12 cellular contexts compared by ENCODE assay signal in the genomic region with DNA sequence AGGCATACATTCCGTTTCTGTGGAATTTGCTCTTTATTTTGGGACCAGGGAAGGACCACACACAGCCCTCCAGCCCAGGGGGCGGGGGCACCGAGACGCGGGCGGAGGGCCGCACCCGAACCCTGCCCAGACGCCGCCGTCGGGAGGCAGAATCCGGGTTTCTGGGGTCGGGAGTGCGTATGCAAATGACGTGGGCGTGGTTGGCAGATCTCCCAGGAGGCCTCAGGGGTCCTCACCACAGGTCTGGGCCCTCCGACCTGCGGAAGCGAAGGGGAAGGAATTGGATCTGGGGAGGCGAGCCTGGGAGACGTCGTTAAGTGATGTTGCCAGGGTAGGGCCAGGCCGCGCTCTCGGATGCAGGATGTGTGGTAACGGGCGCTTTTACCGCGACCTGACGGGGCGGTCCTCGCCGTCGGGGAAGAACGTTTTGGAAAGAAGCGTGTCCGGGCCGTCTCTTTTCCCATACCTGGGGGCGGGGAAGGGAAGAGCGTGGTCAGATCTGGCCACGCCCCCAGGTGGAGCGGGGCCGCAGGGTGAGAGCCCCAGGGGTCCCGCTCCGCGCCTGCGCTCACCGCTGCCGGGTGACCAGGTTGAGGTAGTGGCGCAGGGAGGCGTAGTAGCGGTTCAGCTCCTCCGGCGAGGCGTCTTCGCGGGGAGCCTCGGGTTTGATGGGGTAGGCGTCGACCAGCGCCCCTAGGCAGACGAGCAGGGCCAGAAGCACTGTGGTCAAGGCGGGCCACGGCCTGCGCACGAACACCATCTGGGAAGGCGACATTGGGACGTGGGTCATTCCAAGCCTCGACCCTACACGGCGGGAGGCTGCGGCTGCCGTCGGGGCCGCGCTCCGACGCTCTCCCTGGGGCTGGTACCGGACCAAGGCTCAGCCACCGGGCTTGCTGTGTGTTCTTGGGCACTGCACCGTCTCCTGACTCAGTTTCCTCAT. TPM values are rescaled to one million over a fixed set of nuclear protein-coding genes. Genes with fewer than 3 reads are reported as not detected.
DNase-seq lines count a peak whose midpoint lies in the region; ATAC-seq and TF ChIP-seq lines count a peak whose summit lies in the region.
"Had no signal": no experiment of that assay in that cellular context is flagged by ENCODE, and none has a peak within 500 bp of the region (broad histone marks: within the 10 kb centered on the region; RNA-seq: fewer than 3 reads in every experiment).

No MANE protein-coding gene starts in this region.

- no peak overlapping the region for H4K91ac ChIP-seq in mesenchymal stem cell (ENCODE audit: low read length)

- H3K27ac Mint-ChIP-seq in CD8-positive, alpha-beta T cell = no peak overlapping the region
- H3K27ac Mint-ChIP-seq in chondrocyte (ENCODE audit: unreplicated experiment) = no peak overlapping the region

- peak overlapping the region; percentile 64 for H2BK15ac ChIP-seq in mesenchymal stem cell (ENCODE audit: low read depth, poor library complexity, severe bottlenecking)

- no peak overlapping the region for H2AK5ac ChIP-seq in mesenchymal stem cell (ENCODE audit: low read length, severe bottlenecking)

- H3K14ac ChIP-seq in mesenchymal stem cell (ENCODE audit: low read length in 2 of 2) = no peak overlapping the region

- peaks cover 48% of the 10 kb centered on the region for H3K27me3 Mint-ChIP-seq in CD8-positive, alpha-beta T cell (ENCODE audit: low read depth)
- peaks cover 49% of the 10 kb centered on the region for H3K27me3 Mint-ChIP-seq in chondrocyte (ENCODE audit: low read depth)

- H3K23ac ChIP-seq in mesenchymal stem cell (ENCODE audit: low read length in 2 of 2) = no peak overlapping the region

- no peak overlapping the region for H3K4ac ChIP-seq in mesenchymal stem cell (ENCODE audit: low read depth in 1 of 2, low read length in 2 of 2)

- H3K27ac ChIP-seq in CD8-positive, alpha-beta T cell (ENCODE audit: low read depth, low read length) = no peak overlapping the region
- H3K27ac ChIP-seq in HUES48 (ENCODE audit: low read depth, low read length) (peak overlapping the region; percentile 26), mesenchymal stem cell (ENCODE audit: low read length, poor library complexity, severe bottlenecking) (no peak overlapping the region), adrenal gland (no peak overlapping the region)
- H3K27ac ChIP-seq: VCaP had no signal

- TF ChIP-seq CTCF in CD8-positive, alpha-beta T cell (IDR thresholded peaks at IDR 0.05) = no peak
- TF ChIP-seq CTCF in chondrocyte (IDR thresholded peaks at IDR 0.05) = no peak
- TF ChIP-seq CTCF in adrenal gland (IDR thresholded peaks at IDR 0.05) = no peak

- TF ChIP-seq POLR2A in adrenal gland (IDR thresholded peaks at IDR 0.05) = no peak

- 8% methylated on average over 81 of the region's 82 CpGs for WGBS in mesenchymal stem cell
- WGBS in adrenal gland, 4 donors = 10 to 18% (median 12%) methylated on average over 37 to 82 of the region's 82 CpGs

- no peaks in the 10 kb centered on the region for H3K79me1 ChIP-seq in mesenchymal stem cell (replicated peaks; ENCODE audit: low read length, poor library complexity, severe bottlenecking)

- DNase-seq in CD8-positive, alpha-beta T cell = no peak
- DNase-seq in chondrocyte (ENCODE audit: low spot score) = no peak
- no peak for DNase-seq in mesenchymal stem cell
- no peak for DNase-seq in adrenal gland
- no peak for DNase-seq in SKM-1 treated with dmso at 0.1 percent for 144 hours (lab: John Stamatoyannopoulos, UW; ENCODE audit: unreplicated experiment)
- no peak for DNase-seq in GOT3 (lab: John Stamatoyannopoulos, UW)
- DNase-seq in NCI-H187 (lab: John Stamatoyannopoulos, UW) = no peak
- DNase-seq: activated naive CD4-positive, alpha-beta T cell treated with Interleukin-2 at 50 U/mL for 16 hours; MG63; OCI-M1 had no signal

- H2AFZ ChIP-seq in mesenchymal stem cell (ENCODE audit: low read depth, low read length) = no peak overlapping the region

- intact Hi-C loops in CD8-positive, alpha-beta T cell (cut with DNase I, micrococcal nuclease) = no loop called here
- intact Hi-C loops in adrenal gland (cut with DNase I) = no loop called here

- POLR2A ChIA-PET in CD8-positive, alpha-beta T cell (lab: Charles Lee) = no interaction called here

- ATAC-seq in CD8-positive, alpha-beta T cell = no peak

- no peak overlapping the region for H2BK12ac ChIP-seq in mesenchymal stem cell (ENCODE audit: low read length in 2 of 2)

- H4K8ac ChIP-seq in mesenchymal stem cell (ENCODE audit: low read length) = no peak overlapping the region

- H2BK120ac ChIP-seq in mesenchymal stem cell (ENCODE audit: low read depth, low read length) = no peak overlapping the region

- H3K4me3 Mint-ChIP-seq in CD8-positive, alpha-beta T cell = peak overlapping the region; percentile 29
- H3K4me3 Mint-ChIP-seq in chondrocyte (ENCODE audit: unreplicated experiment) = peak overlapping the region; percentile 59

- peaks cover 12% of the 10 kb centered on the region for H3K27me3 ChIP-seq in CD8-positive, alpha-beta T cell (ENCODE audit: insufficient read depth, low read length)
- H3K27me3 ChIP-seq in HUES48 (ENCODE audit: control insufficient read depth, insufficient read depth, low read length) (peaks cover 50% of the 10 kb centered on the region), mesenchymal stem cell (ENCODE audit: control insufficient read depth in 1 of 2, insufficient read depth in 1 of 2, low read length in 2 of 2) (peaks cover 59 to 69% of the 10 kb centered on the region in 2 experiments), adrenal gland (peaks cover 29% of the 10 kb centered on the region)

- no peak overlapping the region for H3K4me2 ChIP-seq in mesenchymal stem cell (ENCODE audit: low read length, poor library complexity, severe bottlenecking)

- no peak overlapping the region for H2BK5ac ChIP-seq in mesenchymal stem cell (ENCODE audit: low read depth, low read length, poor library complexity, severe bottlenecking)

- H3K36me3 Mint-ChIP-seq in CD8-positive, alpha-beta T cell = no peaks in the 10 kb centered on the region
- peaks cover 1% of the 10 kb centered on the region for H3K36me3 Mint-ChIP-seq in chondrocyte (ENCODE audit: low read depth)

- no peaks in the 10 kb centered on the region for H3K4me1 ChIP-seq in CD8-positive, alpha-beta T cell (ENCODE audit: insufficient read depth, low read length)
- peaks cover 7% of the 10 kb centered on the region; the same call in 1 of the 2 replicates for H3K4me1 ChIP-seq in HUES48 (ENCODE audit: control insufficient read depth, insufficient read depth, low read length)
- peaks cover 11% of the 10 kb centered on the region for H3K4me1 ChIP-seq in mesenchymal stem cell (ENCODE audit: control insufficient read depth, insufficient read depth, low read depth, low read length)
- no peaks in the 10 kb centered on the region for H3K4me1 ChIP-seq in adrenal gland (replicated peaks in 1 of 2)

- CTCF ChIA-PET in CD8-positive, alpha-beta T cell (lab: Charles Lee) = no interaction called here

- no peaks in the 10 kb centered on the region for H3K4me1 Mint-ChIP-seq in CD8-positive, alpha-beta T cell (ENCODE audit: low read depth)
- peaks cover 8% of the 10 kb centered on the region for H3K4me1 Mint-ChIP-seq in chondrocyte (ENCODE audit: low read depth)

- H3K36me3 ChIP-seq in CD8-positive, alpha-beta T cell (ENCODE audit: insufficient read depth, low read length) = no peaks in the 10 kb centered on the region
- H3K36me3 ChIP-seq in HUES48 (ENCODE audit: control insufficient read depth, insufficient read depth, low read length) (no peaks in the 10 kb centered on the region), mesenchymal stem cell (ENCODE audit: control insufficient read depth in 1 of 2, insufficient read depth in 2 of 2, low read depth in 1 of 2, low read length in 2 of 2) (peaks cover 0 to 7% of the 10 kb centered on the region in 2 experiments), adrenal gland (replicated peaks in 1 of 2) (no peaks in the 10 kb centered on the region)
- H3K36me3 ChIP-seq: MG63 had no signal

- peak overlapping the region; percentile 83 for H3K9ac ChIP-seq in HUES48 (ENCODE audit: low read depth, low read length)
- no peak overlapping the region for H3K9ac ChIP-seq in mesenchymal stem cell (ENCODE audit: low read length)

- H3K9me3 Mint-ChIP-seq in CD8-positive, alpha-beta T cell = no peaks in the 10 kb centered on the region
- H3K9me3 Mint-ChIP-seq in chondrocyte (ENCODE audit: low read depth) = no peaks in the 10 kb centered on the region

- no peaks in the 10 kb centered on the region for H3K9me3 ChIP-seq in CD8-positive, alpha-beta T cell (ENCODE audit: low read length)
- H3K9me3 ChIP-seq in HUES48 (ENCODE audit: control insufficient read depth, insufficient read depth, low read length) = no peaks in the 10 kb centered on the region
- no peaks in the 10 kb centered on the region for H3K9me3 ChIP-seq in mesenchymal stem cell (ENCODE audit: control insufficient read depth, low read length)
- no peaks in the 10 kb centered on the region for H3K9me3 ChIP-seq in adrenal gland (replicated peaks in 1 of 3)
- H3K9me3 ChIP-seq: MG63 had no signal

- H3K4me3 ChIP-seq in CD8-positive, alpha-beta T cell (ENCODE audit: low read depth, low read length) = no peak overlapping the region
- H3K4me3 ChIP-seq in HUES48 (ENCODE audit: low read depth, low read length) = peak overlapping the region; percentile 91
- H3K4me3 ChIP-seq in mesenchymal stem cell (ENCODE audit: insufficient read depth in 1 of 2, low read depth in 1 of 2, low read length in 2 of 2) = peak overlapping the region; percentile 6 to 30
- H3K4me3 ChIP-seq in adrenal gland = no peak overlapping the region
- H3K4me3 ChIP-seq: MG63 had no signal

- no peak overlapping the region for H3K18ac ChIP-seq in mesenchymal stem cell (ENCODE audit: low read depth in 1 of 2, low read length in 2 of 2)

RNA-seq across cellular contexts. Expression of gene PYY, which starts 0.7 kb away (rescaled TPM):
- total RNA-seq in CD8-positive, alpha-beta T cell = not detected
- not detected in 3 replicates for total RNA-seq in chondrocyte
- not detected for polyA plus RNA-seq in mesenchymal stem cell (2013, experiment 1 of 2)
- not detected for polyA plus RNA-seq in mesenchymal stem cell (2013, experiment 2 of 2)
- total RNA-seq in adrenal gland = under 1 TPM in 1 of 8 donors, not detected in 7; 0.43 TPM
- not detected for polyA plus RNA-seq in adrenal gland

RNA-seq across cellular contexts. Expression of gene PPY, which starts 10.7 kb away (rescaled TPM):
- total RNA-seq in CD8-positive, alpha-beta T cell = not detected
- total RNA-seq in chondrocyte = not detected in 3 replicates
- not detected for polyA plus RNA-seq in mesenchymal stem cell (2013, experiment 1 of 2)
- not detected for polyA plus RNA-seq in mesenchymal stem cell (2013, experiment 2 of 2)
- not detected for total RNA-seq in adrenal gland
- polyA plus RNA-seq in adrenal gland = not detected

RNA-seq across cellular contexts. Expression of gene MPP2, which starts 45.7 kb away (rescaled TPM):
- 10 to 100 TPM in 1 of 2 experiments, 1 to 10 TPM in 1; 9.6 to 11.8 TPM for total RNA-seq in CD8-positive, alpha-beta T cell
- total RNA-seq in chondrocyte (7.0 to 7.8 TPM (median 7.5 TPM) in 3 replicates), adrenal gland (10 to 100 TPM in 1 of 8 donors, 1 to 10 TPM in 6, under 1 TPM in 1; 0.29 to 16.0 (median 2.4) TPM)
- polyA plus RNA-seq in mesenchymal stem cell (2013, experiment 1 of 2) = 0.59 TPM
- 0.59 TPM for polyA plus RNA-seq in mesenchymal stem cell (2013, experiment 2 of 2)
- 1 to 10 TPM; 1.2 to 4.1 (median 3.0) TPM for polyA plus RNA-seq in adrenal gland

RNA-seq across cellular contexts. Expression of gene NAGS, which starts 51.4 kb away (rescaled TPM):
- under 1 TPM; 0.41 to 0.69 TPM for total RNA-seq in CD8-positive, alpha-beta T cell
- total RNA-seq in chondrocyte = 0.40 to 0.51 TPM (median 0.41 TPM) in 3 replicates
- 0.86 TPM for polyA plus RNA-seq in mesenchymal stem cell (2013, experiment 1 of 2)
- 0.96 TPM for polyA plus RNA-seq in mesenchymal stem cell (2013, experiment 2 of 2)
- 1 to 10 TPM in 6 of 8 donors, under 1 TPM in 2; 0.66 to 4.4 (median 1.2) TPM for total RNA-seq in adrenal gland
- polyA plus RNA-seq in adrenal gland = under 1 TPM; 0.37 to 0.88 (median 0.72) TPM

Comparison
In these comparisons a context has a peak if more than half of its experiments do, and no peak if none do; other contexts are left out.
1. H3K4me3 ChIP-seq: peak in HUES48 (single experiment) and mesenchymal stem cell (2 of 2); none in CD8-positive, alpha-beta T cell (single experiment) and adrenal gland (0 of 4).